Comparison of ENCODE assay signal across 1 cellular context in genomic region chr19:15775249-15775648, GRCh38.
TF ChIP-seq lines count a peak whose summit lies in the region.

No MANE protein-coding gene starts in this region.

TF ChIP-seq in HepG2, 621 proteins besides CTCF, POLR2A, EP300 and RAD21:
- TF ChIP-seq ZNF329 (CRISPR knock-in tag; IDR thresholded peaks at IDR 0.05; ENCODE audit: low read depth) (peak; percentile 96), HDAC6 (IDR thresholded peaks at IDR 0.05; ENCODE audit: low read depth, low read length) (no peak)
